Comparison of ENCODE assay signal across 20 cellular contexts in the genomic region with DNA sequence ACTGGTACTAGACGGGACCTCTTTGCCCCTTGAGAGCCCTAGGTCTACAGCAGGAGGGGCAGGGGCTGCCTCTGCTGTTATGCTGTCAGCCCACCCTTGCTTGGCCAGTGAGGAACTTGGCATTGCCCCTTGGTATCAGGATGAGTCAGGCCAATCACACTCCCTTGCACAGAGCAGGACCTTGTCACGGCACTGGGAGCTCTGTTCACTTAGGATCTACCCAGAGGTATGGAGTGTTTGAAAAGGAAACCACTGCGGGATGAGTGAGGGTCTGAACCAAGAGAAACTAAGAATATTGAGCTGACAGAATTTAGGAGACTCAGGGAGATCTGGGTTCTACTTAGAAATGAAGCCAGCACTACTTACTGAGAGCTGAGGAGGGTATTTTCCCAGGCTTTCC. TPM values are rescaled to one million over a fixed set of nuclear protein-coding genes. Genes with fewer than 3 reads are reported as not detected.
DNase-seq lines count a peak whose midpoint lies in the region; ATAC-seq, FAIRE-seq and TF ChIP-seq lines count a peak whose summit lies in the region.
"Had no signal": no experiment of that assay in that cellular context is flagged by ENCODE, and none has a peak within 500 bp of the region (broad histone marks: within the 10 kb centered on the region; RNA-seq: fewer than 3 reads in every experiment).

No MANE protein-coding gene starts in this region.

- POLR2A ChIA-PET in K562 (lab: Yijun Ruan, JAX) = interaction anchor here (0.7 to 1.8 kb wide), 8 partner anchors 10 to 167 kb away, joined by 3 to 8 read pairs (median 3); no protein-coding TSS in a partner anchor

- H3K4me1 ChIP-seq in K562 (replicated peaks in 1 of 2; ENCODE audit: control insufficient read depth in 2 of 2, insufficient read depth in 2 of 2, low read length in 2 of 2) (peaks cover 18 to 24% of the 10 kb centered on the region in 2 experiments), hepatocyte (ENCODE audit: insufficient read depth) (peaks cover 45% of the 10 kb centered on the region), gastrocnemius medialis (peaks cover 62 to 78% of the 10 kb centered on the region in 2 donors), tibial nerve (peaks cover 0 to 48% (median 22%) of the 10 kb centered on the region in 4 donors), left lung (peaks cover 16 to 24% of the 10 kb centered on the region in 2 donors)

- H3K27ac ChIP-seq in K562 (ENCODE audit: extremely low read depth, low read depth, low read length) = no peak overlapping the region
- peak overlapping the region; percentile 99 for H3K27ac ChIP-seq in hepatocyte
- H3K27ac ChIP-seq in gastrocnemius medialis = peak overlapping the region; percentile 99 to 100 (median 99)
- H3K27ac ChIP-seq in tibial nerve = peak overlapping the region in 2 of 4 donors; percentile 75 to 83
- H3K27ac ChIP-seq in left lung = no peak overlapping the region
- H3K27ac ChIP-seq: WERI-Rb-1 had no signal

- H3K36me3 ChIP-seq in K562 (ENCODE audit: control insufficient read depth, insufficient read depth, low read length) (peaks cover 7% of the 10 kb centered on the region; the same call in 1 of the 3 replicates), hepatocyte (replicated peaks; ENCODE audit: insufficient read depth, low read depth) (no peaks in the 10 kb centered on the region), gastrocnemius medialis (peaks cover 0 to 30% of the 10 kb centered on the region in 2 donors), tibial nerve (peaks cover 0 to 17% (median 0%) of the 10 kb centered on the region in 3 donors), left lung (peaks cover 0 to 11% of the 10 kb centered on the region in 2 donors)
- H3K36me3 ChIP-seq: breast epithelium, WERI-Rb-1 had no signal

- TF ChIP-seq RAD21 in K562 (CRISPR knock-in tag; conservative IDR thresholded peaks at IDR 0.05 in 1 of 2, IDR thresholded peaks at IDR 0.05 in 1 of 2) = no peak

- H3K9me3 ChIP-seq in K562 (replicated peaks; ENCODE audit: control insufficient read depth, insufficient read depth, low read depth, low read length) (no peaks in the 10 kb centered on the region), hepatocyte (ENCODE audit: low read depth) (no peaks in the 10 kb centered on the region), gastrocnemius medialis (no peaks in the 10 kb centered on the region), tibial nerve (no peaks in the 10 kb centered on the region), left lung (no peaks in the 10 kb centered on the region)
- H3K9me3 ChIP-seq: breast epithelium, spleen had no signal

- no peaks in the 10 kb centered on the region for H3K9me2 ChIP-seq in hepatocyte (replicated peaks; ENCODE audit: insufficient read depth)

- peak; percentile 23 for FAIRE-seq in K562 (lab: Jason Lieb, UNC)

- peak overlapping the region in 1 of 2 experiments; percentile 33; a peak in 1 of 4 replicates for H3K9ac ChIP-seq in K562 (ENCODE audit: insufficient read depth in 1 of 2, low read depth in 2 of 2, low read length in 2 of 2)

- H3K79me2 ChIP-seq in K562 (ENCODE audit: control insufficient read depth, insufficient read depth, low read length) = no peaks in the 10 kb centered on the region
- H3K79me2 ChIP-seq in hepatocyte = no peaks in the 10 kb centered on the region

- no peak overlapping the region for H3K4me3 ChIP-seq in K562
- no peak overlapping the region for H3K4me3 ChIP-seq in hepatocyte
- H3K4me3 ChIP-seq in gastrocnemius medialis = peak overlapping the region; percentile 58 to 72 (median 70)
- no peak overlapping the region for H3K4me3 ChIP-seq in tibial nerve
- no peak overlapping the region for H3K4me3 ChIP-seq in left lung
- H3K4me3 ChIP-seq: breast epithelium had no signal

- TF ChIP-seq CTCF in K562 (IDR thresholded peaks at IDR 0.05 in 2 of 3, conservative IDR thresholded peaks at IDR 0.05 in 1 of 3; ENCODE audit: insufficient read depth in 2 of 3, low read depth in 1 of 3, low read length in 3 of 3) (no peak), hepatocyte (IDR thresholded peaks at IDR 0.05; ENCODE audit: poor library complexity) (no peak), gastrocnemius medialis (IDR thresholded peaks at IDR 0.05 in 4 of 5, conservative IDR thresholded peaks at IDR 0.05 in 1 of 5) (no peak), tibial nerve (IDR thresholded peaks at IDR 0.05) (no peak), left lung (IDR thresholded peaks at IDR 0.05) (no peak)

- H3K9me1 ChIP-seq in K562 (ENCODE audit: control insufficient read depth, insufficient read depth, low read length) = no peaks in the 10 kb centered on the region

- no peak for TF ChIP-seq EP300 in K562 (IDR thresholded peaks at IDR 0.05; ENCODE audit: low read length)
- TF ChIP-seq EP300 in tibial nerve (IDR thresholded peaks at IDR 0.05) = no peak

- H2AFZ ChIP-seq in K562 (ENCODE audit: low read depth, low read length) (no peak overlapping the region), hepatocyte (no peak overlapping the region)

- DNase-seq in G401 (ENCODE audit: low spot score) (peak; percentile 18), K562 (ENCODE audit: extremely low read depth in 1 of 4, low spot score in 3 of 4) (no peak), hepatocyte (ENCODE audit: low spot score) (no peak), gastrocnemius medialis (peak in 1 of 2 donors; percentile 60), tibial nerve (ENCODE audit: low spot score in 2 of 2) (no peak), left lung (no peak)
- no peak for DNase-seq in NK-92 treated with Interleukin-12 subunit alpha and Interleukin-12 subunit beta, amount 100 ng/mL, for 24 hours (lab: John Stamatoyannopoulos, UW)
- DNase-seq: activated CD4-positive, alpha-beta T cell treated with anti-CD3 and anti-CD28 coated beads, Interleukin-2, amount 50 U/mL, for 48 hours; CD4-positive, alpha-beta T cell; endodermal cell; NCI-H1105 treated with DMSO at 0.1 percent for 48 hours; NCI-H2107; NCI-H524 treated with DMSO at 0.1 percent for 48 hours; SIG-M5; spleen; T-helper 1 cell; WERI-Rb-1 had no signal

- ATAC-seq in K562 (no peak), gastrocnemius medialis (no peak), GM18909 (IDR thresholded peaks at IDR 0.05; ENCODE audit: poor library complexity, unreplicated experiment) (no peak), left lung (no peak)

- intact Hi-C loops in K562 (cut with micrococcal nuclease) (no loop called here), gastrocnemius medialis (cut with DNase I; ENCODE audit: low total_unique reads) (loop anchor here (5.0 to 10.0 kb wide), 2 partner anchors 844 to 1654 kb away; no protein-coding TSS in a partner anchor), left lung (cut with DNase I) (no loop called here)

- no peaks in the 10 kb centered on the region for H3K27me3 ChIP-seq in K562 (ENCODE audit: control insufficient read depth in 2 of 2, insufficient read depth in 2 of 2, low read length in 2 of 2)
- H3K27me3 ChIP-seq in hepatocyte = no peaks in the 10 kb centered on the region
- no peaks in the 10 kb centered on the region for H3K27me3 ChIP-seq in gastrocnemius medialis
- no peaks in the 10 kb centered on the region for H3K27me3 ChIP-seq in tibial nerve
- peaks cover 0 to 13% of the 10 kb centered on the region in 2 donors for H3K27me3 ChIP-seq in left lung
- H3K27me3 ChIP-seq: breast epithelium had no signal

- 0 out of 2 replicates have a peak, but pooled peaks cover 3% of the 10 kb centered on the region for H4K20me1 ChIP-seq in K562 (replicated peaks; ENCODE audit: control insufficient read depth, insufficient read depth, low read length)
- no peaks in the 10 kb centered on the region for H4K20me1 ChIP-seq in hepatocyte (ENCODE audit: insufficient read depth, poor library complexity, severe bottlenecking)

- in situ Hi-C loops in G401 (cut with HindIII; ENCODE audit: low sequenced_read_pairs) (no loop called here), K562 (cut with MboI) (no loop called here), gastrocnemius medialis (cut with MboI; ENCODE audit: low sequenced_read_pairs in 4 of 4) (no loop called here)

- CTCF ChIA-PET in K562 (lab: Yijun Ruan, JAX; ENCODE audit: low intra/inter-chr PET ratio) = no interaction called here

- TF ChIP-seq POLR2A in K562 (conservative IDR thresholded peaks at IDR 0.05) (no peak), gastrocnemius medialis (IDR thresholded peaks at IDR 0.05) (peak; percentile 53 to 58), tibial nerve (IDR thresholded peaks at IDR 0.05) (no peak)

- WGBS in K562 (ENCODE audit: insufficient coverage, low coverage, missing lambda C conversion rate) = 68% methylated on average over 3 of the region's 3 CpGs
- 90% methylated on average over 3 of the region's 3 CpGs for WGBS in hepatocyte (ENCODE audit: low lambda C conversion rate, missing lambda C conversion rate)
- WGBS in tibial nerve, 2 donors = 46 to 49% methylated on average over 3 of the region's 3 CpGs

- H3K4me2 ChIP-seq in K562 (ENCODE audit: insufficient read depth, low read length) (no peak overlapping the region), hepatocyte (peak overlapping the region; percentile 85)

- no TSS peak for BruUV-seq in K562 (replicated peaks; lab: Mats Ljungman, UMichigan)

RNA-seq across cellular contexts. Expression of gene FABP3, which starts 1.8 kb away (rescaled TPM):
- 0.25 TPM in 1 of 2 replicates, not detected in the other for total RNA-seq in G401 (2014; rRNA removed; shearing (Covaris generic))
- not detected in 2 replicates for total RNA-seq in K562 (2011; cell fraction: chromatin; rRNA removed; ENCODE audit: low replicate concordance)
- not detected in 2 replicates for total RNA-seq in K562 (2011; cell fraction: nucleolus; rRNA removed)
- total RNA-seq in K562 (2011; cell fraction: nucleoplasm; rRNA removed) = not detected in 2 replicates
- not detected in 2 replicates for total RNA-seq in K562 (2014; rRNA removed)
- total RNA-seq in K562 (2014; rRNA removed; fragmentation: Illumina TruSeq; extraction: Trizol) = not detected in 2 replicates
- total RNA-seq in K562 (2015; rRNA removed; fragmentation: Illumina TruSeq; extraction: Trizol) = not detected in 2 replicates
- total RNA-seq in K562 (2021) = not detected in 2 replicates
- polyA plus RNA-seq in K562 (2011; rRNA removed) = not detected in 2 replicates
- polyA plus RNA-seq in K562 (2011; cell fraction: cytosol; rRNA removed) = not detected in 2 replicates
- polyA plus RNA-seq in K562 (2011; cell fraction: nucleus; rRNA removed) = not detected in 2 replicates
- 0.28 and 0.38 TPM in 2 replicates for polyA plus RNA-seq in K562 (2012)
- not detected in 2 replicates for polyA plus RNA-seq in K562 (2014; fragmentation: Illumina TruSeq; extraction: Trizol)
- polyA plus RNA-seq in K562 (2014; fragmentation: Nextera tagmentation; extraction: Ambion mirVana) = under 1 TPM in 1 of 2 experiments, not detected in 1; 0.22 TPM
- polyA plus RNA-seq in K562 (2014; rRNA removed) = not detected in 2 replicates
- not detected in 2 replicates for polyA minus RNA-seq in K562 (2011; rRNA and poly(A)+ RNA removed)
- not detected in 2 replicates for polyA minus RNA-seq in K562 (2011; cell fraction: cytosol; rRNA and poly(A)+ RNA removed)
- not detected in 2 replicates for polyA minus RNA-seq in K562 (2011; cell fraction: nucleus; rRNA and poly(A)+ RNA removed)
- total RNA-seq in hepatocyte = 23.9 and 39.1 TPM in 2 replicates
- 50.1 and 65.5 TPM in 2 replicates for polyA plus RNA-seq in hepatocyte
- 1,000 to 10,000 TPM in 3 of 4 donors, 100 to 1,000 TPM in 1; 886 to 2,424 (median 1,240) TPM for total RNA-seq in gastrocnemius medialis
- 1 to 10 TPM in 3 of 4 donors, under 1 TPM in 1; 0.98 to 8.1 (median 3.4) TPM for total RNA-seq in tibial nerve
- total RNA-seq in left lung = 10 to 100 TPM; 17.1 to 71.0 TPM
- total RNA-seq: CD4-positive, alpha-beta T cell; HT1080 had no signal

RNA-seq across cellular contexts. Expression of gene SERINC2, which starts 41.9 kb away (rescaled TPM):
- 12.9 and 15.6 TPM in 2 replicates for total RNA-seq in G401 (2014; rRNA removed; shearing (Covaris generic))
- total RNA-seq in K562 (2011; cell fraction: chromatin; rRNA removed; ENCODE audit: low replicate concordance) = 1.7 and 5.6 TPM in 2 replicates
- 5.8 and 6.4 TPM in 2 replicates for total RNA-seq in K562 (2011; cell fraction: nucleolus; rRNA removed)
- total RNA-seq in K562 (2011; cell fraction: nucleoplasm; rRNA removed) = 5.9 and 7.2 TPM in 2 replicates
- total RNA-seq in K562 (2014; rRNA removed) = 0.45 TPM in 1 of 2 replicates, not detected in the other
- 0.10 and 0.15 TPM in 2 replicates for total RNA-seq in K562 (2014; rRNA removed; fragmentation: Illumina TruSeq; extraction: Trizol)
- total RNA-seq in K562 (2015; rRNA removed; fragmentation: Illumina TruSeq; extraction: Trizol) = 0.22 and 0.23 TPM in 2 replicates
- total RNA-seq in K562 (2021) = 1.2 and 1.5 TPM in 2 replicates
- polyA plus RNA-seq in K562 (2011; rRNA removed) = 0.88 and 1.0 TPM in 2 replicates
- 1.7 and 4.1 TPM in 2 replicates for polyA plus RNA-seq in K562 (2011; cell fraction: cytosol; rRNA removed)
- 1.5 and 2.4 TPM in 2 replicates for polyA plus RNA-seq in K562 (2011; cell fraction: nucleus; rRNA removed)
- polyA plus RNA-seq in K562 (2012) = 0.76 and 3.3 TPM in 2 replicates
- polyA plus RNA-seq in K562 (2014; fragmentation: Illumina TruSeq; extraction: Trizol) = 0.70 and 1.2 TPM in 2 replicates
- under 1 TPM in 1 of 2 experiments, not detected in 1; 0.07 TPM for polyA plus RNA-seq in K562 (2014; fragmentation: Nextera tagmentation; extraction: Ambion mirVana)
- polyA plus RNA-seq in K562 (2014; rRNA removed) = 1.0 and 1.8 TPM in 2 replicates
- 0.21 and 0.63 TPM in 2 replicates for polyA minus RNA-seq in K562 (2011; rRNA and poly(A)+ RNA removed)
- 0.73 and 0.95 TPM in 2 replicates for polyA minus RNA-seq in K562 (2011; cell fraction: cytosol; rRNA and poly(A)+ RNA removed)
- polyA minus RNA-seq in K562 (2011; cell fraction: nucleus; rRNA and poly(A)+ RNA removed) = 0.54 and 0.89 TPM in 2 replicates
- 53.6 and 70.2 TPM in 2 replicates for total RNA-seq in hepatocyte
- polyA plus RNA-seq in hepatocyte = 154 and 164 TPM in 2 replicates
- 10 to 100 TPM; 21.2 to 53.4 (median 35.9) TPM for total RNA-seq in gastrocnemius medialis
- 1 to 10 TPM in 3 of 4 donors, under 1 TPM in 1; 0.42 to 4.3 (median 2.3) TPM for total RNA-seq in tibial nerve
- 100 to 1,000 TPM in 1 of 2 donors, 10 to 100 TPM in 1; 46.7 to 126 TPM for total RNA-seq in left lung

Comparison
In these comparisons a context has a peak if more than half of its experiments do, and no peak if none do; other contexts are left out.
1. H3K27ac ChIP-seq: peak in hepatocyte (single experiment) and gastrocnemius medialis (4 of 4); none in K562 (single experiment) and left lung (0 of 2).
2. H3K4me3 ChIP-seq: peak in gastrocnemius medialis (4 of 4); none in K562 (single experiment), hepatocyte (single experiment), tibial nerve (0 of 4) and left lung (0 of 2).
3. POLR2A ChIP-seq: peak in gastrocnemius medialis (2 of 2); none in K562 (single experiment) and tibial nerve (0 of 2).
4. RNA of gene FABP3, which starts 1.8 kb away (total RNA-seq): 886 to 2,424 TPM in gastrocnemius medialis; 17.1 to 71.0 TPM in left lung, 23.9 to 39.1 TPM in hepatocyte, 0.98 to 8.1 TPM in tibial nerve, 0.25 TPM in G401 and not detected in K562; every median in the first group is over 10 times any median in the second.